ENCODE assay signal across 8 cellular contexts in genomic region chr21:32303385-32303784, GRCh38. TPM values are rescaled to one million over a fixed set of nuclear protein-coding genes. Genes with fewer than 3 reads are reported as not detected.
"Had no signal": no experiment of that assay in that cellular context is flagged by ENCODE, and none has a peak within 500 bp of the region (broad histone marks: within the 10 kb centered on the region; RNA-seq: fewer than 3 reads in every experiment).

No MANE protein-coding gene starts in this region.

- H3K9ac ChIP-seq: GM23248 had no signal

- H3K9me3 ChIP-seq: HAP-1 had no signal

- DNase-seq: GM23248, GOT3, H7, IMR-90 had no signal

- H3K27ac ChIP-seq: GM23248 had no signal

- H3K4me1 ChIP-seq: HAP-1 had no signal

- ATAC-seq: HCT116 had no signal

- H2AFZ ChIP-seq: GM23248 had no signal

- H3K4me3 ChIP-seq: GM23248, HAP-1 had no signal

RNA-seq across cellular contexts. Expression of gene MRAP, which starts 4.7 kb away (rescaled TPM):
- total RNA-seq: GM23248, H4, H7, HT-29, IMR-90 had no signal
- polyA plus RNA-seq: GM23248, IMR-90 had no signal
